Comparison of ENCODE assay signal across 8 cellular contexts in the genomic region with DNA sequence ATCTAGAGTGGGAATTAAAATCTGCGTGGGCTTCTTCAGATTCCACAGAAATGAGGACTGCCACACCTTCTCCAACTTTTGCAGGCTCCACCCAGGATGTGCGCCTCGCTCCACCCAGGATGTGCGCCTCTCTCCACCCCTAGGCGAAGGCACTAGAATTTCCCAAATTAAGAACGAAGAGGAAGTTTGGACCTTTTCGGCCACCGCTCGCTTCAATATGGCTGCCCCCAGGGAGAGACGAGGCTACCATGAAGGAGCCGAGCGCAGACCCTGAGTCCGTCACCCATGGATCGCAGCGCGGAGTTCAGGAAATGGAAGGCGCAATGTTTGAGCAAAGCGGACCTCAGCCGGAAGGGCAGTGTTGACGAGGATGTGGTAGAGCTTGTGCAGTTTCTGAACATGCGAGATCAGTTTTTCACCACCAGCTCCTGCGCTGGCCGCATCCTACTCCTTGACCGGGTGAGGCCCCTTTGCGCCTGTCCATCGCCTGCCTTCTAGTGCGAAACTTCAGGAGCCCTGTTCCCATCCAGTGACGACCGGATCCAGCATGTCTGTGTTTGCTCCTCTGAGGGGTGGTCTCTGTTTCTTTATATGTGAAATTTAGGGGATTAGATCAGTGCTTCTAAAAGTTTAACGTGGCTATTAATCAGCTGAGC. TPM values are rescaled to one million over a fixed set of nuclear protein-coding genes. Genes with fewer than 3 reads are reported as not detected.
A peak's percentile ranks its signal among the peaks of the same experiment; 100 is the strongest.
DNase-seq lines count a peak whose midpoint lies in the region; ATAC-seq, FAIRE-seq and TF ChIP-seq lines count a peak whose summit lies in the region.

A gene with protein sequence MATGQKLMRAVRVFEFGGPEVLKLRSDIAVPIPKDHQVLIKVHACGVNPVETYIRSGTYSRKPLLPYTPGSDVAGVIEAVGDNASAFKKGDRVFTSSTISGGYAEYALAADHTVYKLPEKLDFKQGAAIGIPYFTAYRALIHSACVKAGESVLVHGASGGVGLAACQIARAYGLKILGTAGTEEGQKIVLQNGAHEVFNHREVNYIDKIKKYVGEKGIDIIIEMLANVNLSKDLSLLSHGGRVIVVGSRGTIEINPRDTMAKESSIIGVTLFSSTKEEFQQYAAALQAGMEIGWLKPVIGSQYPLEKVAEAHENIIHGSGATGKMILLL (minus strand): TSS at position 91 of the 656 bp plus-strand sequence. CDS start 8,229 bp downstream, outside the sequence.
A gene with protein sequence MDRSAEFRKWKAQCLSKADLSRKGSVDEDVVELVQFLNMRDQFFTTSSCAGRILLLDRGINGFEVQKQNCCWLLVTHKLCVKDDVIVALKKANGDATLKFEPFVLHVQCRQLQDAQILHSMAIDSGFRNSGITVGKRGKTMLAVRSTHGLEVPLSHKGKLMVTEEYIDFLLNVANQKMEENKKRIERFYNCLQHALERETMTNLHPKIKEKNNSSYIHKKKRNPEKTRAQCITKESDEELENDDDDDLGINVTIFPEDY (plus strand): TSS at position 193 of the 656 bp plus-strand sequence. CDS start 93 bp downstream, at position 286.

- H3K4me3 ChIP-seq in astrocyte (ENCODE audit: insufficient read depth, low read depth, low read length) = peak within 1 kb of the TSS; percentile 94
- peak within 1 kb of the TSS; percentile 94 for H3K4me3 ChIP-seq in retinal pigment epithelial cell (ENCODE audit: low read length)

- FAIRE-seq in astrocyte (lab: Jason Lieb, UNC) = no peak

- H4K20me1 ChIP-seq in astrocyte (ENCODE audit: insufficient read depth, low read length) = no peaks in the 10 kb centered on the region

- peak within 1 kb of the TSS; percentile 92 for H3K4me2 ChIP-seq in astrocyte (ENCODE audit: low read length)

- no peaks in the 10 kb centered on the region for H3K9me3 ChIP-seq in astrocyte (ENCODE audit: insufficient read depth, low read depth, low read length)

- peak; percentile 52 for DNase-seq in NCI-H2029 (lab: John Stamatoyannopoulos, UW)
- peak; percentile 74 for DNase-seq in T-helper 22 cell (ENCODE audit: low read depth)
- peak; percentile 91 for DNase-seq in astrocyte (ENCODE audit: low read depth)
- DNase-seq in hippocampal formation (lab: John Stamatoyannopoulos, UW) = peak; percentile 84 to 86
- DNase-seq in retinal pigment epithelial cell (ENCODE audit: low read depth) = peak; percentile 66
- no peak for DNase-seq in islet precursor cell

- H3K36me3 Mint-ChIP-seq in astrocyte (ENCODE audit: low read depth, unreplicated experiment) = peaks cover 6% of the 10 kb centered on the region

- ATAC-seq in GM18502 (IDR thresholded peaks at IDR 0.05; ENCODE audit: poor library complexity, unreplicated experiment) = peak; percentile 80
- peak; percentile 76 for ATAC-seq in HG02970 (IDR thresholded peaks at IDR 0.05; ENCODE audit: low FRiP score, unreplicated experiment)

- H3K27ac ChIP-seq in astrocyte (ENCODE audit: low read depth, low read length) = peak within 1 kb of the TSS; percentile 91

- H3K79me2 ChIP-seq in astrocyte (ENCODE audit: insufficient read depth, low read length) = peaks cover 65% of the 10 kb centered on the region

- peak within 1 kb of the TSS; percentile 98 for H3K4me3 Mint-ChIP-seq in astrocyte (ENCODE audit: unreplicated experiment)

- TF ChIP-seq CTCF in astrocyte (IDR thresholded peaks at IDR 0.05; ENCODE audit: insufficient read depth, low read depth, low read length) (no peak), retinal pigment epithelial cell (conservative IDR thresholded peaks at IDR 0.05; ENCODE audit: low read depth, low read length) (no peak)

- no peaks in the 10 kb centered on the region for H3K27me3 ChIP-seq in astrocyte (ENCODE audit: insufficient read depth, low read length)

- H3K27ac Mint-ChIP-seq in astrocyte (ENCODE audit: unreplicated experiment) = peak within 1 kb of the TSS; percentile 98

- peak within 1 kb of the TSS; percentile 98 for H2AFZ ChIP-seq in astrocyte (ENCODE audit: low read depth, low read length)

- peaks cover 19% of the 10 kb centered on the region for H3K4me1 ChIP-seq in astrocyte (ENCODE audit: insufficient read depth, low read length)

- H3K9ac ChIP-seq in astrocyte (ENCODE audit: low read length) = peak within 1 kb of the TSS; percentile 94

- H3K9me3 Mint-ChIP-seq in astrocyte (ENCODE audit: unreplicated experiment) = peaks cover 1% of the 10 kb centered on the region

- H3K4me1 Mint-ChIP-seq in astrocyte (ENCODE audit: low read depth, unreplicated experiment) = peaks cover 33% of the 10 kb centered on the region

- no peaks in the 10 kb centered on the region for H3K27me3 Mint-ChIP-seq in astrocyte (ENCODE audit: low read depth, unreplicated experiment)

- peaks cover 12% of the 10 kb centered on the region for H3K36me3 ChIP-seq in astrocyte (ENCODE audit: insufficient read depth, low read length)

RNA-seq across cellular contexts. Expression of the first gene that starts in this region (rescaled TPM):
- total RNA-seq in astrocyte = 29.8 and 31.0 TPM in 2 replicates

RNA-seq across cellular contexts. Expression of the second gene that starts in this region (rescaled TPM):
- total RNA-seq in astrocyte = 17.2 and 19.4 TPM in 2 replicates
